Comparison of ENCODE assay signal across 21 cellular contexts in the genomic region with DNA sequence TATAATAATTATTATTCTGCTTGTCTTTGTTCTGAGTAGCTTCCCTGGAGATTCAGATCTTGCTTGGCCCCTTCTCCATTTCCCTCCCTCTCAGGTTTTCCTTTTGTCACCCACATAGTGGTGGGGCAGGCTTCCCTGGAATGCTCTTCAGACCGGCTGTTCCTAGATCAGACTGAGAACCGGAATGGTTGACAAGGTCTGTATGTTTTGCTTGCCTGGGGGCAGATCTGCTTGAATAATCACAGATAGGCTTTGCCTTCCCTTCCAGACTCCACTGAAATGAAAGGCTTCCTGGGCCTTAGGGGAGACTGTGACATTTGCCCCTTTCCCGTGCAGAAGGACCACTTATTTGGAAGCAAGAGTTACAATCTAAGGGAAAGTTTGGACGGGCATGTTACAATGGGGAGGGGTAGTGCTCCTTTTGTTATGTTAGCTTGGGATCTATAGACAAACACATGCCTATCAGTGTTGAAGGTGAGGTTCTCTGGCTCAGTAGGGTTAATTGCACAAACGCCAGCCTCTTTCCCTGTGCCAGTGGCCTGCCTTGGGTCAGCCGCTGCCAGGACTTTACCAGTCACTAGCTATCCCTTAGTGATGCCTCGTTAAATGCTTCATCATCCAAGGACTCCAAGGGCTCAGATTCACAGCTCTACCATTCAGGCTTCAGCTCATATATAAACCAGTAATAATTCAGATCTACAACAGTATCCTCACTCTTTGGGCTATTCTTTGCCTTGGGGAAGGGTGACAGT.
A peak's percentile ranks its signal among the peaks of the same experiment; 100 is the strongest.
DNase-seq lines count a peak whose midpoint lies in the region; FAIRE-seq and TF ChIP-seq lines count a peak whose summit lies in the region.
"Had no signal": no experiment of that assay in that cellular context is flagged by ENCODE, and none has a peak within 500 bp of the region (broad histone marks: within the 10 kb centered on the region; RNA-seq: fewer than 3 reads in every experiment).

No MANE protein-coding gene starts in this region.

- H2BK120ac ChIP-seq in mesenchymal stem cell (ENCODE audit: low read depth, low read length) = no peak overlapping the region

- H3K27me3 ChIP-seq in mesenchymal stem cell (ENCODE audit: control insufficient read depth in 1 of 2, insufficient read depth in 1 of 2, low read length in 2 of 2) = peaks cover 0 to 20% of the 10 kb centered on the region in 2 experiments
- H3K27me3 ChIP-seq in thyroid gland = no peaks in the 10 kb centered on the region
- no peaks in the 10 kb centered on the region for H3K27me3 ChIP-seq in right atrium auricular region
- H3K27me3 ChIP-seq: hepatocyte, neutrophil had no signal

- peak overlapping the region; percentile 30 for H3K27ac ChIP-seq in mesenchymal stem cell (ENCODE audit: low read length, poor library complexity, severe bottlenecking)
- peak overlapping the region; percentile 56 to 80 (median 72) for H3K27ac ChIP-seq in thyroid gland
- H3K27ac ChIP-seq in right atrium auricular region = no peak overlapping the region
- H3K27ac ChIP-seq: hepatocyte, neutrophil had no signal

- no peak overlapping the region for H3K18ac ChIP-seq in mesenchymal stem cell (ENCODE audit: low read depth in 1 of 2, low read length in 2 of 2)

- H3K4me1 Mint-ChIP-seq in chondrocyte (ENCODE audit: low read depth) = peaks cover 68% of the 10 kb centered on the region
- H3K4me1 Mint-ChIP-seq: activated CD4-positive, alpha-beta T cell treated with anti-CD3 and anti-CD28 coated beads, Interleukin-2, amount 10 ng/mL, durations not matched to agents 7 days and 5 days had no signal

- peaks cover 18% of the 10 kb centered on the region for H3K79me1 ChIP-seq in mesenchymal stem cell (replicated peaks; ENCODE audit: low read length, poor library complexity, severe bottlenecking)

- H3K36me3 ChIP-seq in mesenchymal stem cell (ENCODE audit: control insufficient read depth in 1 of 2, insufficient read depth in 2 of 2, low read depth in 1 of 2, low read length in 2 of 2) = no peaks in the 10 kb centered on the region
- no peaks in the 10 kb centered on the region for H3K36me3 ChIP-seq in thyroid gland
- no peaks in the 10 kb centered on the region for H3K36me3 ChIP-seq in right atrium auricular region
- H3K36me3 ChIP-seq: BE2C, neutrophil had no signal

- H3K9me3 ChIP-seq in mesenchymal stem cell (ENCODE audit: control insufficient read depth, low read length) (no peaks in the 10 kb centered on the region), thyroid gland (no peaks in the 10 kb centered on the region), right atrium auricular region (no peaks in the 10 kb centered on the region)
- H3K9me3 ChIP-seq: BE2C, neutrophil had no signal

- 63% methylated on average over 7 of the region's 7 CpGs for WGBS in mesenchymal stem cell
- 21 to 25% methylated on average over 7 of the region's 7 CpGs for WGBS in thyroid gland, 2 donors

- H3K36me3 Mint-ChIP-seq in chondrocyte (ENCODE audit: low read depth) = peaks cover 24% of the 10 kb centered on the region

- no peak overlapping the region for H3K23ac ChIP-seq in mesenchymal stem cell (ENCODE audit: low read length in 2 of 2)

- no peaks in the 10 kb centered on the region for H3K27me3 Mint-ChIP-seq in chondrocyte (ENCODE audit: low read depth)

- H3K4ac ChIP-seq in mesenchymal stem cell (ENCODE audit: low read depth in 1 of 2, low read length in 2 of 2) = no peak overlapping the region

- H3K4me2 ChIP-seq in mesenchymal stem cell (ENCODE audit: low read length, poor library complexity, severe bottlenecking) = no peak overlapping the region
- H3K4me2 ChIP-seq: hepatocyte had no signal

- H2AK5ac ChIP-seq in mesenchymal stem cell (ENCODE audit: low read length, severe bottlenecking) = no peak overlapping the region

- H3K4me1 ChIP-seq in mesenchymal stem cell (ENCODE audit: control insufficient read depth, insufficient read depth, low read depth, low read length) = peaks cover 4% of the 10 kb centered on the region
- H3K4me1 ChIP-seq in thyroid gland = peaks cover 9 to 17% of the 10 kb centered on the region in 2 donors
- no peaks in the 10 kb centered on the region for H3K4me1 ChIP-seq in right atrium auricular region
- H3K4me1 ChIP-seq: BE2C had no signal

- TF ChIP-seq POLR2A in thyroid gland (IDR thresholded peaks at IDR 0.05) = no peak

- no peak overlapping the region for H2BK15ac ChIP-seq in mesenchymal stem cell (ENCODE audit: low read depth, poor library complexity, severe bottlenecking)

- H3K4me3 Mint-ChIP-seq in chondrocyte (ENCODE audit: unreplicated experiment) = no peak overlapping the region
- H3K4me3 Mint-ChIP-seq: activated CD4-positive, alpha-beta T cell treated with anti-CD3 and anti-CD28 coated beads, Interleukin-2, amount 10 ng/mL, durations not matched to agents 7 days and 5 days; dendritic cell treated with granulocyte-macrophage colony-stimulating factor and Interleukin-4, amounts not matched to agents 40 ng/mL and 50 ng/mL, for 4 days had no signal

- H3K14ac ChIP-seq in mesenchymal stem cell (ENCODE audit: low read length in 2 of 2) = no peak overlapping the region

- H3K27ac Mint-ChIP-seq in chondrocyte (ENCODE audit: unreplicated experiment) = peak overlapping the region; percentile 86
- H3K27ac Mint-ChIP-seq: activated CD4-positive, alpha-beta T cell treated with anti-CD3 and anti-CD28 coated beads, Interleukin-2, amount 10 ng/mL, durations not matched to agents 7 days and 5 days; dendritic cell treated with granulocyte-macrophage colony-stimulating factor and Interleukin-4, amounts not matched to agents 40 ng/mL and 50 ng/mL, for 4 days had no signal

- H2BK12ac ChIP-seq in mesenchymal stem cell (ENCODE audit: low read length in 2 of 2) = no peak overlapping the region

- no peak for FAIRE-seq in frontal cortex (lab: Jason Lieb, UNC)

- H3K4me3 ChIP-seq in mesenchymal stem cell (ENCODE audit: insufficient read depth in 1 of 2, low read depth in 1 of 2, low read length in 2 of 2) = no peak overlapping the region
- no peak overlapping the region for H3K4me3 ChIP-seq in thyroid gland (replicated peaks in 1 of 3)
- no peak overlapping the region for H3K4me3 ChIP-seq in right atrium auricular region
- H3K4me3 ChIP-seq: hepatocyte had no signal

- no peak overlapping the region for H4K91ac ChIP-seq in mesenchymal stem cell (ENCODE audit: low read length)

- no peak overlapping the region for H3K9ac ChIP-seq in mesenchymal stem cell (ENCODE audit: low read length)

- peaks cover 19% of the 10 kb centered on the region for H3K9me3 Mint-ChIP-seq in chondrocyte (ENCODE audit: low read depth)
- H3K9me3 Mint-ChIP-seq: activated CD4-positive, alpha-beta T cell treated with anti-CD3 and anti-CD28 coated beads, Interleukin-2, amount 10 ng/mL, durations not matched to agents 7 days and 5 days; dendritic cell treated with granulocyte-macrophage colony-stimulating factor and Interleukin-4, amounts not matched to agents 40 ng/mL and 50 ng/mL, for 4 days had no signal

- DNase-seq in NCI-H146 (lab: John Stamatoyannopoulos, UW) (peak; percentile 29), NCI-H146 treated with DMSO at 0.1 percent for 48 hours (lab: John Stamatoyannopoulos, UW; ENCODE audit: unreplicated experiment) (no peak), chondrocyte (ENCODE audit: low spot score) (no peak), mesenchymal stem cell (no peak), thyroid gland (peak; percentile 68 to 78), right atrium auricular region (ENCODE audit: low spot score) (no peak), frontal cortex (ENCODE audit: low spot score in 2 of 2) (no peak)
- DNase-seq in activated CD4-positive, alpha-beta T cell treated with anti-CD3 and anti-CD28 coated beads for 48 hours = no peak
- DNase-seq: activated CD4-positive, alpha-beta T cell treated with anti-CD3 and anti-CD28 coated beads, Interleukin-2, amount 10 ng/mL, durations not matched to agents 7 days and 5 days; activated effector memory CD4-positive, alpha-beta T cell treated with Interleukin-2 at 50 U/mL for 16 hours; BE2C; midbrain; NCI-H1105 treated with DMSO at 0.1 percent for 48 hours; NCI-H2171 treated with DMSO at 0.1 percent for 48 hours; NCI-H748 treated with DMSO at 0.1 percent for 48 hours; OCI-M1; SIG-M5; stimulated activated CD8-positive, alpha-beta memory T cell treated with anti-CD3 and anti-CD28 coated beads, Interleukin-4, amount 100 ng/mL, for 48 hours had no signal

- H2BK5ac ChIP-seq in mesenchymal stem cell (ENCODE audit: low read depth, low read length, poor library complexity, severe bottlenecking) = peak overlapping the region; percentile 8

- H4K8ac ChIP-seq in mesenchymal stem cell (ENCODE audit: low read length) = no peak overlapping the region

- no peak for TF ChIP-seq CTCF in chondrocyte (IDR thresholded peaks at IDR 0.05)
- no peak for TF ChIP-seq CTCF in thyroid gland (IDR thresholded peaks at IDR 0.05)
- TF ChIP-seq CTCF in right atrium auricular region (IDR thresholded peaks at IDR 0.05) = no peak

- H2AFZ ChIP-seq in mesenchymal stem cell (ENCODE audit: low read depth, low read length) = no peak overlapping the region
- H2AFZ ChIP-seq: hepatocyte had no signal

- intact Hi-C loops in thyroid gland (cut with DNase I) = no loop called here

Comparison
In these comparisons a context has a peak if more than half of its experiments do, and no peak if none do; other contexts are left out.
1. DNase-seq: peak in NCI-H146 (single experiment) and thyroid gland (2 of 2); none in NCI-H146 treated with DMSO at 0.1 percent for 48 hours (single experiment), chondrocyte (single experiment), mesenchymal stem cell (single experiment), right atrium auricular region (single experiment), frontal cortex (0 of 2) and activated CD4-positive, alpha-beta T cell treated with anti-CD3 and anti-CD28 coated beads for 48 hours (single experiment).
2. H3K27ac ChIP-seq: peak in mesenchymal stem cell (single experiment) and thyroid gland (3 of 3); none in right atrium auricular region (0 of 2).